In genomic region chr9:137237759-137238726, GRCh38 we compare ENCODE assay signal across 9 cellular contexts. TPM values are rescaled to one million over a fixed set of nuclear protein-coding genes. Genes with fewer than 3 reads are reported as not detected.
DNase-seq lines count a peak whose midpoint lies in the region; ATAC-seq and TF ChIP-seq lines count a peak whose summit lies in the region.
"Had no signal": no experiment of that assay in that cellular context is flagged by ENCODE, and none has a peak within 500 bp of the region (broad histone marks: within the 10 kb centered on the region; RNA-seq: fewer than 3 reads in every experiment).

No MANE protein-coding gene starts in this region.

- intact Hi-C loops in dorsolateral prefrontal cortex (cut with DNase I) = loop anchor here in 1 of 2 donors (2.0 kb wide), 1 partner anchor 49 kb away; the partner anchor contains the start of genes ANAPC2 and SSNA1
- intact Hi-C loops in prostate gland (cut with DNase I) = loop anchor here (5.0 kb wide), 1 partner anchor 116 kb away; no protein-coding TSS in a partner anchor
- intact Hi-C loops in ascending aorta (cut with DNase I) = no loop called here

- H3K27me3 ChIP-seq in dorsolateral prefrontal cortex = peaks cover 0 to 3% (median 0%) of the 10 kb centered on the region in 45 donors
- no peaks in the 10 kb centered on the region for H3K27me3 ChIP-seq in prostate gland (replicated peaks; ENCODE audit: insufficient read depth)
- no peaks in the 10 kb centered on the region for H3K27me3 ChIP-seq in ascending aorta

- peaks cover 0 to 4% of the 10 kb centered on the region in 2 donors for H3K36me3 ChIP-seq in prostate gland
- H3K36me3 ChIP-seq in ascending aorta = peaks cover 9 to 10% of the 10 kb centered on the region in 2 donors

- no peak for TF ChIP-seq EP300 in Ishikawa (IDR thresholded peaks at IDR 0.05; ENCODE audit: borderline replicate concordance)

- peak; percentile 86 for DNase-seq in NCI-H345 (lab: John Stamatoyannopoulos, UW)
- peak in 9 of 10 donors; percentile 58 to 90 (median 79) for DNase-seq in dorsolateral prefrontal cortex
- DNase-seq in prostate gland (ENCODE audit: low spot score) = peak; percentile 57
- DNase-seq in DMS79 (lab: John Stamatoyannopoulos, UW) = no peak
- no peak for DNase-seq in ascending aorta (ENCODE audit: low spot score in 2 of 2)

- ATAC-seq in GM18867 (IDR thresholded peaks at IDR 0.05; ENCODE audit: unreplicated experiment) (no peak), HG02588 (IDR thresholded peaks at IDR 0.05; ENCODE audit: unreplicated experiment) (no peak)
- ATAC-seq: sciatic nerve had no signal

- peak overlapping the region in 32 of 59 donors; percentile 1 to 90 (median 22) for H3K4me3 ChIP-seq in dorsolateral prefrontal cortex
- no peak overlapping the region for H3K4me3 ChIP-seq in prostate gland
- H3K4me3 ChIP-seq in ascending aorta = no peak overlapping the region

- H3K4me1 ChIP-seq in prostate gland (replicated peaks) (peaks cover 35% of the 10 kb centered on the region), ascending aorta (peaks cover 12 to 29% of the 10 kb centered on the region in 2 donors)

- H3K27ac ChIP-seq in dorsolateral prefrontal cortex (peak overlapping the region; percentile 6 to 99 (median 97)), prostate gland (peak overlapping the region; percentile 64 to 71), ascending aorta (no peak overlapping the region)

- TF ChIP-seq CTCF in dorsolateral prefrontal cortex (IDR thresholded peaks at IDR 0.05 in 54 of 56, conservative IDR thresholded peaks at IDR 0.05 in 2 of 56; ENCODE audit: low read depth in 1 of 56, partially characterized antibody in 56 of 56) (peak in 4 of 56 donors; percentile 7 to 17 (median 13)), prostate gland (IDR thresholded peaks at IDR 0.05) (peak in 1 of 4 experiments; percentile 10), ascending aorta (IDR thresholded peaks at IDR 0.05) (no peak)

- WGBS in prostate gland = 61% methylated on average over 13 of the region's 13 CpGs

- no peak for TF ChIP-seq RAD21 in Ishikawa (IDR thresholded peaks at IDR 0.05; ENCODE audit: low read depth)

- H3K9me3 ChIP-seq in prostate gland (no peaks in the 10 kb centered on the region), ascending aorta (no peaks in the 10 kb centered on the region)

- TF ChIP-seq POLR2A in prostate gland (IDR thresholded peaks at IDR 0.05) = no peak

TF ChIP-seq in Ishikawa, 13 proteins besides CTCF, POLR2A, EP300 and RAD21:
- TF ChIP-seq ZBTB7A (IDR thresholded peaks at IDR 0.05; ENCODE audit: low read depth) (peak; percentile 49; the same call in 1 of the 2 replicates), NFIC (IDR thresholded peaks at IDR 0.05) (no peak)

RNA-seq across cellular contexts. Expression of gene TUBB4B, which starts 3.0 kb away (rescaled TPM):
- total RNA-seq in dorsolateral prefrontal cortex (100 to 1,000 TPM; 132 to 331 (median 230) TPM), prostate gland (100 to 1,000 TPM; 279 to 484 TPM), ascending aorta (403 TPM)

RNA-seq across cellular contexts. Expression of gene SLC34A3, which starts 7.3 kb away (rescaled TPM):
- under 1 TPM in 13 of 120 experiments, not detected in 107; 0.21 to 0.59 (median 0.28) TPM for total RNA-seq in dorsolateral prefrontal cortex
- under 1 TPM in 1 of 2 donors, not detected in 1; 0.57 TPM for total RNA-seq in prostate gland
- not detected for total RNA-seq in ascending aorta
- total RNA-seq: sciatic nerve had no signal

RNA-seq across cellular contexts. Expression of gene RNF224, which starts 10.7 kb away (rescaled TPM):
- total RNA-seq in dorsolateral prefrontal cortex (under 1 TPM in 1 of 120 experiments, not detected in 119; 0.26 TPM), prostate gland (not detected), ascending aorta (not detected)
- total RNA-seq: sciatic nerve had no signal

RNA-seq across cellular contexts. Expression of gene STPG3, which starts 13.0 kb away (rescaled TPM):
- total RNA-seq in dorsolateral prefrontal cortex = not detected
- 1 to 10 TPM in 1 of 2 donors, not detected in 1; 4.2 TPM for total RNA-seq in prostate gland
- not detected for total RNA-seq in ascending aorta
- total RNA-seq: sciatic nerve had no signal

RNA-seq across cellular contexts. Expression of gene CYSRT1, which starts 13.1 kb away (rescaled TPM):
- 1 to 10 TPM in 46 of 120 experiments, under 1 TPM in 59, not detected in 15; 0.41 to 2.6 (median 0.91) TPM for total RNA-seq in dorsolateral prefrontal cortex
- 1 to 10 TPM; 2.7 to 4.9 TPM for total RNA-seq in prostate gland
- not detected for total RNA-seq in ascending aorta
- total RNA-seq: sciatic nerve had no signal

Comparison
In these comparisons a context has a peak if more than half of its experiments do, and no peak if none do; other contexts are left out.
1. DNase-seq: peak in NCI-H345 (single experiment), dorsolateral prefrontal cortex (9 of 10) and prostate gland (single experiment); none in DMS79 (single experiment) and ascending aorta (0 of 2).
2. H3K27ac ChIP-seq: peak in dorsolateral prefrontal cortex (59 of 59) and prostate gland (2 of 2); none in ascending aorta (0 of 2).
3. H3K4me3 ChIP-seq: peak in dorsolateral prefrontal cortex (32 of 59); none in prostate gland (0 of 2) and ascending aorta (0 of 2).